8 cellular contexts compared by ENCODE assay signal in the genomic region with DNA sequence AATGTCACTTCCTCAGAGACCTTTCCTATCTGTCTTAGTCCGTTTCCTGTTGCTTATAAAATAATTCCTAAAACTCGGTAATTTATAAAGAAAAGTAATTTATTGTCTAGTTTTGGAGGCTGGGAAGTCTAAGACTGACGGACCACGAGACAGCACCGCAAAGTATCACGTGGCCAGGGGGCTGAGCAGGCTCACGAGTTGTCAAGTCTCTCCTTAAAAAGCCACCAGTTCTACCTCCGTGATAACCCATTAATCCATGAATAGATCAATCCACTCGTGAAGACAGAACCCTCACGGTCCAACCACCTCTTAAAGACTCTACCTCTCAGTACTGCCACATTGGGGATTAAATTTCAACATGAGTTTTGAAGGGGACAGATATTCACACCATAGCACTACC. TPM values are rescaled to one million over a fixed set of nuclear protein-coding genes. Genes with fewer than 3 reads are reported as not detected.
A peak's percentile ranks its signal among the peaks of the same experiment; 100 is the strongest.
DNase-seq lines count a peak whose midpoint lies in the region; ATAC-seq, FAIRE-seq and TF ChIP-seq lines count a peak whose summit lies in the region.

No MANE protein-coding gene starts in this region.

- no peaks in the 10 kb centered on the region for H3K36me3 ChIP-seq in H7 (replicated peaks; ENCODE audit: control insufficient read depth, insufficient read depth, low read length)
- peaks cover 0 to 14% (median 0%) of the 10 kb centered on the region in 3 donors for H3K36me3 ChIP-seq in Peyer's patch
- no peaks in the 10 kb centered on the region for H3K36me3 ChIP-seq in GM12878 (ENCODE audit: control insufficient read depth in 2 of 2, insufficient read depth in 2 of 2, low read length in 1 of 2)
- H3K36me3 ChIP-seq in upper lobe of right lung = peaks cover 14% of the 10 kb centered on the region

- peaks cover 0 to 33% (median 4%) of the 10 kb centered on the region in 4 donors for H3K4me1 ChIP-seq in Peyer's patch
- H3K4me1 ChIP-seq in GM12878 (ENCODE audit: control insufficient read depth, insufficient read depth, low read length) = peaks cover 19% of the 10 kb centered on the region
- H3K4me1 ChIP-seq in upper lobe of right lung = peaks cover 32% of the 10 kb centered on the region

- DNase-seq in H7 (no peak), Peyer's patch (peak in 2 of 3 donors; percentile 35 to 50), GM12878 (ENCODE audit: low read depth, low spot score) (no peak), lung microvascular endothelial cell (ENCODE audit: low read depth in 2 of 2) (peak; percentile 40 to 48), upper lobe of right lung (peak; percentile 66), omental fat pad (ENCODE audit: low spot score) (no peak)

- FAIRE-seq in GM12878 (lab: Jason Lieb, UNC) = no peak

- no peak for TF ChIP-seq RAD21 in GM12878 (IDR thresholded peaks at IDR 0.05; ENCODE audit: insufficient read depth, low read depth, low read length)

- no peak for ATAC-seq in GM12878
- ATAC-seq in upper lobe of right lung = no peak
- no peak for ATAC-seq in HG02885 (IDR thresholded peaks at IDR 0.05; ENCODE audit: poor library complexity, unreplicated experiment)
- no peak for ATAC-seq in HG03378 (IDR thresholded peaks at IDR 0.05; ENCODE audit: unreplicated experiment)
- ATAC-seq in omental fat pad (ENCODE audit: low FRiP score) = no peak

- H3K4me3 ChIP-seq in H7 (ENCODE audit: insufficient read depth, low read depth, low read length) (peak overlapping the region; percentile 90), Peyer's patch (peak overlapping the region; percentile 86 to 96 (median 89)), GM12878 (peak overlapping the region; percentile 98), upper lobe of right lung (peak overlapping the region; percentile 88)

- WGBS in GM12878 (ENCODE audit: insufficient coverage, insufficient replicate concordance, low lambda C conversion rate, missing lambda C conversion rate) = 0% methylated on average over 10 of the region's 10 CpGs

- POLR2A ChIA-PET in GM12878 (lab: Charles Lee) = no interaction called here

- TSS peak; percentile 58 for BruUV-seq in GM12878 (replicated peaks; lab: Mats Ljungman, UMichigan)

- peaks cover 77% of the 10 kb centered on the region for H3K79me2 ChIP-seq in GM12878 (ENCODE audit: control insufficient read depth, insufficient read depth, low read length)

- TF ChIP-seq EP300 in GM12878 (IDR thresholded peaks at IDR 0.05; ENCODE audit: borderline replicate concordance in 1 of 2, control insufficient read depth in 1 of 2, low read depth in 2 of 2, low read length in 2 of 2) = peak in 1 of 2 experiments; percentile 32; a peak in 1 of 4 replicates

- H3K27ac ChIP-seq in Peyer's patch (peak overlapping the region in 3 of 4 donors; percentile 25 to 81 (median 78)), GM12878 (ENCODE audit: control insufficient read depth, insufficient read depth) (peak overlapping the region; percentile 83), upper lobe of right lung (peak overlapping the region; percentile 88)

- no peaks in the 10 kb centered on the region for H4K20me1 ChIP-seq in GM12878 (ENCODE audit: control insufficient read depth, insufficient read depth)

- H3K27me3 ChIP-seq in H7 (ENCODE audit: control insufficient read depth, insufficient read depth, low read length) (no peaks in the 10 kb centered on the region), Peyer's patch (no peaks in the 10 kb centered on the region), GM12878 (replicated peaks in 1 of 2; ENCODE audit: control insufficient read depth in 2 of 2, insufficient read depth in 2 of 2, low read length in 1 of 2) (no peaks in the 10 kb centered on the region), upper lobe of right lung (no peaks in the 10 kb centered on the region)

- in situ Hi-C loops in GM12878 (cut with MboI) = loop anchor here (25.0 kb wide), 1 partner anchor 1339 kb away; the partner anchor contains the start of gene LRRC28

- H3K4me2 ChIP-seq in GM12878 (ENCODE audit: control insufficient read depth, insufficient read depth) = peak overlapping the region; percentile 97

- H2AFZ ChIP-seq in GM12878 (ENCODE audit: control insufficient read depth, low read depth, low read length) = peak overlapping the region; percentile 93

- H3K9ac ChIP-seq in GM12878 (ENCODE audit: control insufficient read depth, insufficient read depth, low read length) = peak overlapping the region; percentile 91

- TF ChIP-seq POLR2A in Peyer's patch (IDR thresholded peaks at IDR 0.05) (no peak), GM12878 (IDR thresholded peaks at IDR 0.05; ENCODE audit: low read depth, low read length) (no peak)

- TF ChIP-seq CTCF in Peyer's patch (IDR thresholded peaks at IDR 0.05) (no peak), GM12878 (IDR thresholded peaks at IDR 0.05 in 2 of 3, conservative IDR thresholded peaks at IDR 0.05 in 1 of 3; ENCODE audit: control insufficient read depth in 2 of 3, extremely low read depth in 1 of 3, insufficient read depth in 1 of 3, low read depth in 3 of 3, low read length in 3 of 3) (no peak), upper lobe of right lung (IDR thresholded peaks at IDR 0.05) (no peak), omental fat pad (IDR thresholded peaks at IDR 0.05) (no peak)

- intact Hi-C loops in GM12878 (cut with micrococcal nuclease; ENCODE audit: unreplicated experiment) (loop anchor here (5.0 kb wide), 1 partner anchor 1051 kb away; the partner anchor contains the start of gene TM2D3), upper lobe of right lung (cut with DNase I) (no loop called here)

- H3K9me3 ChIP-seq in Peyer's patch (no peaks in the 10 kb centered on the region), GM12878 (replicated peaks; ENCODE audit: control insufficient read depth, insufficient read depth, low read length) (no peaks in the 10 kb centered on the region), upper lobe of right lung (no peaks in the 10 kb centered on the region)

- CTCF ChIA-PET in GM12878 (lab: Yijun Ruan, JAX) = interaction anchor here (1.0 kb wide), 1 partner anchor 8 kb away, joined by 3 read pairs; no protein-coding TSS in a partner anchor

- RAD21 ChIA-PET in GM12878 (lab: Charles Lee; ENCODE audit: unreplicated experiment) = no interaction called here

- SMC1A ChIA-PET in GM12878 (lab: Charles Lee; ENCODE audit: uncharacterized antibody, unreplicated experiment) = no interaction called here

TF ChIP-seq in GM12878, 131 proteins besides CTCF, POLR2A, EP300 and RAD21 (continues in another document):
- no peak for TF ChIP-seq SUPT20H (IDR thresholded peaks at IDR 0.05; ENCODE audit: borderline replicate concordance, control insufficient read depth, low read depth, low read length)
- no peak for TF ChIP-seq NFIC (IDR thresholded peaks at IDR 0.05; ENCODE audit: low read depth, low read length)
- TF ChIP-seq MXI1 (IDR thresholded peaks at IDR 0.05; ENCODE audit: low read depth, low read length) = peak; percentile 78
- TF ChIP-seq LARP7 (IDR thresholded peaks at IDR 0.05) = no peak
- no peak for TF ChIP-seq HCFC1 (IDR thresholded peaks at IDR 0.05; ENCODE audit: low read length)

RNA-seq across cellular contexts. Expression of gene LINS1, which starts 0.8 kb away (rescaled TPM):
- 9.5 and 13.4 TPM in 2 replicates for total RNA-seq in H7 (2014; rRNA removed; shearing (Covaris generic))
- total RNA-seq in Peyer's patch = 10 to 100 TPM; 12.2 to 32.2 (median 21.5) TPM
- 82.3 and 88.7 TPM in 2 replicates for total RNA-seq in GM12878 (2013; cell fraction: nucleolus; rRNA removed)
- total RNA-seq in GM12878 (2014; rRNA removed) = 19.9 and 21.8 TPM in 2 replicates
- total RNA-seq in GM12878 (2014; rRNA removed; fragmentation: Illumina TruSeq; extraction: Trizol) = 18.2 and 19.9 TPM in 2 replicates
- total RNA-seq in GM12878 (2021) = 13.5 and 14.7 TPM in 2 replicates
- polyA plus RNA-seq in GM12878 (2011; ENCODE audit: low read depth) = 13.3 TPM
- 33.1 and 39.4 TPM in 2 replicates for polyA plus RNA-seq in GM12878 (2011; rRNA removed)
- polyA plus RNA-seq in GM12878 (2011; cell fraction: cytosol; rRNA removed) = 12.0 and 12.4 TPM in 2 replicates
- polyA plus RNA-seq in GM12878 (2011; cell fraction: nucleus; rRNA removed) = 45.1 and 62.8 TPM in 2 replicates
- 11.7 and 15.1 TPM in 2 replicates for polyA plus RNA-seq in GM12878 (2012)
- 23.6 and 29.7 TPM in 2 replicates for polyA plus RNA-seq in GM12878 (2014; fragmentation: Illumina TruSeq; extraction: Trizol)
- 10 to 100 TPM; 15.1 to 28.4 TPM for polyA plus RNA-seq in GM12878 (2014; fragmentation: Nextera tagmentation; extraction: Ambion mirVana)
- polyA plus RNA-seq in GM12878 (2014; rRNA removed) = 16.1 and 18.0 TPM in 2 replicates
- polyA plus RNA-seq in GM12878 (2016; fragmentation: Nextera tagmentation; extraction: Ambion mirVana) = 10 to 100 TPM; 20.6 to 22.6 TPM
- 17.8 and 18.9 TPM in 2 replicates for polyA minus RNA-seq in GM12878 (2011; rRNA and poly(A)+ RNA removed)
- 8.9 and 9.5 TPM in 2 replicates for polyA minus RNA-seq in GM12878 (2011; cell fraction: cytosol; rRNA and poly(A)+ RNA removed)
- polyA minus RNA-seq in GM12878 (2011; cell fraction: nucleus; rRNA and poly(A)+ RNA removed) = 22.5 and 30.5 TPM in 2 replicates
- total RNA-seq in lung microvascular endothelial cell = 4.1 and 5.0 TPM in 2 replicates
- 18.6 TPM for total RNA-seq in upper lobe of right lung
- 10 to 100 TPM; 16.3 to 32.2 (median 22.8) TPM for total RNA-seq in omental fat pad

RNA-seq across cellular contexts. Expression of gene ASB7, which starts 1.2 kb away (rescaled TPM):
- total RNA-seq in H7 (2014; rRNA removed; shearing (Covaris generic)) = 8.3 and 13.2 TPM in 2 replicates
- 10 to 100 TPM; 13.8 to 24.8 (median 18.8) TPM for total RNA-seq in Peyer's patch
- 48.9 and 55.3 TPM in 2 replicates for total RNA-seq in GM12878 (2013; cell fraction: nucleolus; rRNA removed)
- total RNA-seq in GM12878 (2014; rRNA removed) = 10.3 and 12.1 TPM in 2 replicates
- total RNA-seq in GM12878 (2014; rRNA removed; fragmentation: Illumina TruSeq; extraction: Trizol) = 7.6 and 9.3 TPM in 2 replicates
- total RNA-seq in GM12878 (2021) = 11.7 and 13.2 TPM in 2 replicates
- 5.0 TPM for polyA plus RNA-seq in GM12878 (2011; ENCODE audit: low read depth)
- polyA plus RNA-seq in GM12878 (2011; rRNA removed) = 13.9 and 16.8 TPM in 2 replicates
- 10.4 and 10.8 TPM in 2 replicates for polyA plus RNA-seq in GM12878 (2011; cell fraction: cytosol; rRNA removed)
- 12.0 and 12.6 TPM in 2 replicates for polyA plus RNA-seq in GM12878 (2011; cell fraction: nucleus; rRNA removed)
- polyA plus RNA-seq in GM12878 (2012) = 6.1 and 7.9 TPM in 2 replicates
- 7.2 and 9.2 TPM in 2 replicates for polyA plus RNA-seq in GM12878 (2014; fragmentation: Illumina TruSeq; extraction: Trizol)
- polyA plus RNA-seq in GM12878 (2014; fragmentation: Nextera tagmentation; extraction: Ambion mirVana) = 1 to 10 TPM; 2.7 to 2.8 TPM
- 5.8 and 7.5 TPM in 2 replicates for polyA plus RNA-seq in GM12878 (2014; rRNA removed)
- 10 to 100 TPM in 1 of 2 experiments, 1 to 10 TPM in 1; 9.6 to 11.0 TPM for polyA plus RNA-seq in GM12878 (2016; fragmentation: Nextera tagmentation; extraction: Ambion mirVana)
- 36.6 and 37.6 TPM in 2 replicates for polyA minus RNA-seq in GM12878 (2011; rRNA and poly(A)+ RNA removed)
- polyA minus RNA-seq in GM12878 (2011; cell fraction: cytosol; rRNA and poly(A)+ RNA removed) = 7.9 and 9.0 TPM in 2 replicates
- 14.6 and 24.2 TPM in 2 replicates for polyA minus RNA-seq in GM12878 (2011; cell fraction: nucleus; rRNA and poly(A)+ RNA removed)
- total RNA-seq in lung microvascular endothelial cell = 10.5 and 13.3 TPM in 2 replicates
- 13.1 TPM for total RNA-seq in upper lobe of right lung
- total RNA-seq in omental fat pad = 10 to 100 TPM in 3 of 4 donors, 1 to 10 TPM in 1; 9.8 to 13.6 (median 11.1) TPM

Comparison
In these comparisons a context has a peak if more than half of its experiments do, and no peak if none do; other contexts are left out.
1. DNase-seq: peak in Peyer's patch (2 of 3), lung microvascular endothelial cell (2 of 2) and upper lobe of right lung (single experiment); none in H7 (single experiment), GM12878 (single experiment) and omental fat pad (single experiment).
2. Peak in every context shown above with its lines, with median percentiles within 50 percentile points of each other: H3K4me3 ChIP-seq and H3K27ac ChIP-seq.